Comparison of ENCODE assay signal across 1 cellular context in the genomic region with DNA sequence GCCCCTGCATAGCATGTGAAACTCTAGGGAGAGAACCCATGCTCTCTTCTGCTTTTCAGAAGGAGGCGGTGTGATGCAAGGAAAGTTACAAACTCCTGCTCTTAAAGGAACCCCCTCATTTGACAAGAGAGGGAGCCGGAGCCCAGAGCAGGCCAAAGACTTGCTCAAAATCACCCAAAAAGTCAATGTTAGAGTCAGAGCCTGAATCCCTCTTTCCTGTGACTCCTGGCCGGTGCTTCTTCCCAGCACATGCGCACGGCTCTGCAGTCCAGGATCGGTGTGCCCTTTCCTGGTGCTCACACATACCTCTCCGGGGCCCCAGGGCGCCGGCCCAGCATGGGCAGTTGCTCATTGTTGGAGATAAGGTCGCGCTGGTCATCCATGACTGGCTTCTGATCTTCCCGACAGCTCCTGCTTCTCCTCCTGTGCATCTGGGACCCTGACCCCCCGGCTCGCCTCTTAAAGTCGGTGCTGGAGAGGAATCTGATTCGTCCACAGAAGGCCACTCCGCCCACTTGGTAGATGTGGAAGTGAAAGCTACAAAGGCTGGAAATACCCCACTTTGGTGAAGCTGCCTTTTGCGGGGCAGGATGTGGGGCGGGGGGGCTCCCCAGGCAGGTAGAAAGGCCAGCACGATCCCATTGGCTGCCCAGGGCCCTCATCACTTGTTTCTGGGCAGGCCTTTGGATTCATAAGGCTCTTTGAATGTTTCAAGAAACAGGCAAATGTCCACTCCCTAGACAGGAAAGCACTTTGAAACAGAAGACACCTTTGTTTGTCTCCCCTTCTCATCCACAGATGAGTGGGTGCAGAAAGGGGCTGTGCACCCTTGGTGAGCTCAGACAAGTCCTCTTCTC.
TF ChIP-seq lines count a peak whose summit lies in the region.

Gene CD74, minus strand, starts transcription at position 592 of the 857 bp plus-strand sequence. Its CDS starts 161 bp downstream, at position 431.

TF ChIP-seq in WTC11, 78 proteins besides CTCF, POLR2A, EP300 and RAD21 (continued from another document):
- TF ChIP-seq E2F4 (CRISPR knock-in tag; IDR thresholded peaks at IDR 0.05; ENCODE audit: borderline replicate concordance, low read depth) (no peak), ZNF219 (CRISPR knock-in tag; IDR thresholded peaks at IDR 0.05; ENCODE audit: borderline replicate concordance) (no peak), USF1 (CRISPR knock-in tag; IDR thresholded peaks at IDR 0.05) (no peak), SOX15 (CRISPR knock-in tag; IDR thresholded peaks at IDR 0.05) (no peak)
- TF ChIP-seq, protein P1, sequence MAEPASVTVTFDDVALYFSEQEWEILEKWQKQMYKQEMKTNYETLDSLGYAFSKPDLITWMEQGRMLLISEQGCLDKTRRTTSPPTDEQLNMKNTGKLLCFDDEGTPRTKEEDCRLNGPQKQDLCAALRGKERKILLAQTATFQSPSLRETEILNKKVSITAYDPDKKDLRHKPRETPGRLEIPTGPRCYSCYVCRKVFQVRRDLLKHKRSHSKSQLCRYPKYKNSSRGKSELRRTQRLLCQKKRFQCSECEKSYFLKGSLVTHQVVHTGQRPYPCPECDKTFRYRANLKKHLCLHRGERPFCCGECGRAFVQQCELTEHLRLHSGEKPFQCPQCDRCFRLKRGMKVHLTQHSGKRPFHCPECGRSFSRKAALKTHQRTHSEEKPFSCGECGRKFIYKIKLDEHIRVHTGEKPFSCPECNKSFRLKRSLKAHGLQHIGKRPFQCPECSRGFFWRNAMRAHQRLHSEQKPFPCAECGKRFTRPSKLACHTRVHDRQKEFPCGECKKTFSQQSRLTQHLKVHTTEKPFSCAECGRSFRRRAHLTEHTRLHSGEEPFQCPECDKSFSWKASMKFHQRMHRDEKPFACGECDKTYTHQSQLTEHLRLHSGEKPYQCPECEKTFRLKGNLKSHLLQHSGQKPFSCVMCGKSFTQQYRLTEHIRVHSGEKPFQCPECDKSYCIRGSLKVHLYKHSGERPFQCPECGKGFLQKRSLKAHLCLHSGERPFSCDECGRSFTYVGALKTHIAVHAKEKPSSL (CRISPR knock-in tag; conservative IDR thresholded peaks at IDR 0.05), result no peak
